ENCODE assay signal across 9 cellular contexts in genomic region chr5:6448622-6449464, GRCh38. TPM values are rescaled to one million over a fixed set of nuclear protein-coding genes. Genes with fewer than 3 reads are reported as not detected.
DNase-seq lines count a peak whose midpoint lies in the region; ATAC-seq and TF ChIP-seq lines count a peak whose summit lies in the region.
"Had no signal": no experiment of that assay in that cellular context is flagged by ENCODE, and none has a peak within 500 bp of the region (broad histone marks: within the 10 kb centered on the region; RNA-seq: fewer than 3 reads in every experiment).

Gene UBE2QL1, plus strand, starts transcription at chr5:6448859. Its CDS starts 35 bp downstream, at chr5:6448894.

- peaks cover 24% of the 10 kb centered on the region for H3K27me3 ChIP-seq in SK-N-SH (ENCODE audit: insufficient read depth)
- H3K27me3 ChIP-seq in naive thymus-derived CD4-positive, alpha-beta T cell (ENCODE audit: control insufficient read depth in 2 of 2, insufficient read depth in 2 of 2, low read length in 2 of 2): peaks cover 6 to 12% of the 10 kb centered on the region in 2 donors

- intact Hi-C loops in naive thymus-derived CD4-positive, alpha-beta T cell (cut with micrococcal nuclease): no loop called here

- H3K9ac ChIP-seq in SK-N-SH: no peak within 1 kb of the TSS

- H3K4me3 Mint-ChIP-seq in naive thymus-derived CD4-positive, alpha-beta T cell: peak within 1 kb of the TSS in 8 of 10 donors; percentile 79 to 90 (median 83)

- H4K20me1 ChIP-seq in SK-N-SH (ENCODE audit: insufficient read depth): no peaks in the 10 kb centered on the region

- H3F3A ChIP-seq in SK-N-SH (replicated peaks; ENCODE audit: insufficient read depth): no peaks in the 10 kb centered on the region

- under 1% methylated on average over 12 of the region's 103 CpGs for WGBS in SK-N-SH (ENCODE audit: low lambda C conversion rate)

- peaks cover 6 to 19% (median 13%) of the 10 kb centered on the region in 7 donors for H3K4me1 Mint-ChIP-seq in naive thymus-derived CD4-positive, alpha-beta T cell

- H3K27ac Mint-ChIP-seq in naive thymus-derived CD4-positive, alpha-beta T cell: peak within 1 kb of the TSS in 2 of 9 donors; percentile 15 to 37

- TF ChIP-seq POLR2A in erythroblast (IDR thresholded peaks at IDR 0.05; ENCODE audit: low read length): no peak

- H3K9me3 ChIP-seq in HEK293 (ENCODE audit: control insufficient read depth, insufficient read depth, low read depth, low read length): no peaks in the 10 kb centered on the region
- no peaks in the 10 kb centered on the region for H3K9me3 ChIP-seq in SK-N-SH
- no peaks in the 10 kb centered on the region for H3K9me3 ChIP-seq in naive thymus-derived CD4-positive, alpha-beta T cell (ENCODE audit: control insufficient read depth in 2 of 3, low read length in 3 of 3)

- DNase-seq in EH (ENCODE audit: low read depth) (peak; percentile 2), SK-N-SH (peak; percentile 74), erythroblast (lab: John Stamatoyannopoulos, UW) (peak; percentile 5 to 29), NCI-H1048 (lab: John Stamatoyannopoulos, UW) (no peak), nucleus accumbens (lab: John Stamatoyannopoulos, UW) (no peak)
- peak in 4 of 9 donors; percentile 4 to 18 (median 12) for DNase-seq in naive thymus-derived CD4-positive, alpha-beta T cell

- TF ChIP-seq CTCF in HEK293 (tag by site-specific recombination; IDR thresholded peaks at IDR 0.05) (peak; percentile 67), SK-N-SH (IDR thresholded peaks at IDR 0.05) (no peak)

- H3K9me3 Mint-ChIP-seq in naive thymus-derived CD4-positive, alpha-beta T cell: peaks cover 0 to 14% (median 2%) of the 10 kb centered on the region in 11 donors

- H2AFZ ChIP-seq in SK-N-SH (ENCODE audit: low read depth): no peak within 1 kb of the TSS

- H3K79me2 ChIP-seq in SK-N-SH (ENCODE audit: insufficient read depth): no peaks in the 10 kb centered on the region

- no peaks in the 10 kb centered on the region for H3K9me2 ChIP-seq in SK-N-SH

- peaks cover 43 to 58% (median 48%) of the 10 kb centered on the region in 5 donors for H3K27me3 Mint-ChIP-seq in naive thymus-derived CD4-positive, alpha-beta T cell

- CTCF ChIA-PET in HEK293 (lab: Yijun Ruan, JAX): interaction anchor here (0.5 to 1.0 kb wide), 2 partner anchors 83 to 952 kb away, joined by 3 to 4 read pairs; no protein-coding TSS in a partner anchor
- CTCF ChIA-PET in SK-N-SH (lab: Yijun Ruan, JAX): interaction anchor here (1.0 to 2.5 kb wide), 7 partner anchors 18 to 957 kb away, joined by 3 to 12 read pairs (median 5); no protein-coding TSS in a partner anchor
- CTCF ChIA-PET in naive thymus-derived CD4-positive, alpha-beta T cell (lab: Charles Lee): no interaction called here

- no peak for TF ChIP-seq EP300 in SK-N-SH (IDR thresholded peaks at IDR 0.05; ENCODE audit: borderline replicate concordance in 1 of 2, low read depth in 1 of 2, low read length in 1 of 2)

- no peaks in the 10 kb centered on the region for H3K4me1 ChIP-seq in HEK293 (ENCODE audit: control insufficient read depth, insufficient read depth, low read length)
- peaks cover 0 to 10% of the 10 kb centered on the region in 2 experiments; a peak in 1 of 4 replicates for H3K4me1 ChIP-seq in SK-N-SH (ENCODE audit: control insufficient read depth in 1 of 2, insufficient read depth in 2 of 2, low read depth in 1 of 2, low read length in 1 of 2)
- H3K4me1 ChIP-seq in naive thymus-derived CD4-positive, alpha-beta T cell (ENCODE audit: control insufficient read depth in 2 of 2, insufficient read depth in 2 of 2, low read length in 2 of 2): peaks cover 0 to 5% of the 10 kb centered on the region in 2 donors

- POLR2A ChIA-PET in HEK293 (lab: Yijun Ruan, JAX): interaction anchor here (0.8 to 1.2 kb wide), 6 partner anchors 8 to 71 kb away, joined by 3 to 8 read pairs (median 4); partner anchors contain the start of gene MED10
- POLR2A ChIA-PET in SK-N-SH (lab: Yijun Ruan, JAX): interaction anchor here (0.6 to 1.4 kb wide), 3 partner anchors 66 to 952 kb away, joined by 3 to 4 read pairs (median 4); no protein-coding TSS in a partner anchor
- POLR2A ChIA-PET in naive thymus-derived CD4-positive, alpha-beta T cell (lab: Charles Lee): no interaction called here

- H3K4me3 ChIP-seq in HEK293 (ENCODE audit: low read depth, low read length): peak within 1 kb of the TSS; percentile 68
- H3K4me3 ChIP-seq in SK-N-SH (ENCODE audit: low read depth in 2 of 2, low read length in 1 of 2): peak within 1 kb of the TSS in 1 of 2 experiments; percentile 51; a peak in 2 of 4 replicates
- no peak within 1 kb of the TSS for H3K4me3 ChIP-seq in naive thymus-derived CD4-positive, alpha-beta T cell (ENCODE audit: low read length)

- H3K36me3 ChIP-seq in HEK293 (ENCODE audit: control insufficient read depth in 2 of 2, insufficient read depth in 1 of 2, low read length in 2 of 2): no peaks in the 10 kb centered on the region
- no peaks in the 10 kb centered on the region for H3K36me3 ChIP-seq in SK-N-SH (replicated peaks in 1 of 2; ENCODE audit: control insufficient read depth in 1 of 2, insufficient read depth in 2 of 2, low read length in 1 of 2)
- H3K36me3 ChIP-seq in naive thymus-derived CD4-positive, alpha-beta T cell (ENCODE audit: control insufficient read depth in 2 of 3, insufficient read depth in 3 of 3, low read length in 3 of 3): no peaks in the 10 kb centered on the region

- no peak within 1 kb of the TSS for H3K4me2 ChIP-seq in SK-N-SH

- H3K27ac ChIP-seq in HEK293 (ENCODE audit: extremely low read depth, low read depth, low read length) (peak within 1 kb of the TSS; percentile 1; the same call in 1 of the 2 replicates), SK-N-SH (ENCODE audit: low read depth in 2 of 2, low read length in 1 of 2) (peak within 1 kb of the TSS in 1 of 2 experiments; percentile 79; a peak in 2 of 4 replicates)
- H3K27ac ChIP-seq in naive thymus-derived CD4-positive, alpha-beta T cell (ENCODE audit: low read depth, low read length): no peak within 1 kb of the TSS

- H3K36me3 Mint-ChIP-seq in naive thymus-derived CD4-positive, alpha-beta T cell: no peaks in the 10 kb centered on the region

- ATAC-seq in naive thymus-derived CD4-positive, alpha-beta T cell: no peak
- no peak for ATAC-seq in GM21515 (IDR thresholded peaks at IDR 0.05; ENCODE audit: unreplicated experiment)

- TF ChIP-seq RAD21 in SK-N-SH (IDR thresholded peaks at IDR 0.05; ENCODE audit: low read length): no peak

TF ChIP-seq in HEK293, 187 proteins besides CTCF, POLR2A, EP300 and RAD21 (continues in another document):
- TF ChIP-seq AEBP2 (tag by site-specific recombination; IDR thresholded peaks at IDR 0.05; ENCODE audit: borderline replicate concordance) (no peak), ZNF394 (tag by site-specific recombination; IDR thresholded peaks at IDR 0.05; ENCODE audit: borderline replicate concordance) (no peak), ZNF561 (tag by site-specific recombination; IDR thresholded peaks at IDR 0.05; ENCODE audit: borderline replicate concordance) (no peak), ZBTB20 (tag by site-specific recombination; IDR thresholded peaks at IDR 0.05) (peak; percentile 81), ZNF664 (tag by site-specific recombination; IDR thresholded peaks at IDR 0.05) (no peak), ZNF514 (tag by site-specific recombination; IDR thresholded peaks at IDR 0.05) (no peak), ZNF707 (tag by site-specific recombination; IDR thresholded peaks at IDR 0.05) (no peak)

TF ChIP-seq in SK-N-SH, 30 proteins besides CTCF, POLR2A, EP300 and RAD21:
- no peak for TF ChIP-seq RFX5 (IDR thresholded peaks at IDR 0.05; ENCODE audit: low read length)
- TF ChIP-seq MEF2A (IDR thresholded peaks at IDR 0.05; ENCODE audit: borderline replicate concordance, low read depth): no peak
- TF ChIP-seq ZBTB33 (IDR thresholded peaks at IDR 0.05; ENCODE audit: borderline replicate concordance, low read depth): no peak
- no peak for TF ChIP-seq RCOR1 (IDR thresholded peaks at IDR 0.05; ENCODE audit: low read length)
- TF ChIP-seq ELF1 (IDR thresholded peaks at IDR 0.05): no peak
- no peak for TF ChIP-seq USF1 (IDR thresholded peaks at IDR 0.05; ENCODE audit: borderline replicate concordance, low read depth)
- no peak for TF ChIP-seq USF2 (IDR thresholded peaks at IDR 0.05; ENCODE audit: borderline replicate concordance, low read depth, low read length)
- no peak for TF ChIP-seq POLR2AphosphoS5 (IDR thresholded peaks at IDR 0.05; ENCODE audit: low read depth, low read length)
- no peak for TF ChIP-seq SMC3 (IDR thresholded peaks at IDR 0.05; ENCODE audit: low read depth, low read length)

RNA-seq across cellular contexts. Expression of gene UBE2QL1, which starts in this region (rescaled TPM):
- polyA plus RNA-seq in SK-N-SH (2012; rRNA removed): 0.28 and 0.84 TPM in 2 replicates
- 0.94 and 1.8 TPM in 2 replicates for polyA plus RNA-seq in SK-N-SH (2012; cell fraction: cytosol; rRNA removed)
- polyA plus RNA-seq in SK-N-SH (2012; cell fraction: nucleus; rRNA removed): 0.36 and 0.55 TPM in 2 replicates
- total RNA-seq in naive thymus-derived CD4-positive, alpha-beta T cell: under 1 TPM in 2 of 5 experiments, not detected in 3; 0.21 to 0.44 TPM
- polyA plus RNA-seq in naive thymus-derived CD4-positive, alpha-beta T cell: not detected
- total RNA-seq: HT1080 had no signal

Comparison
In these comparisons a context has a peak if more than half of its experiments do, and no peak if none do; other contexts are left out.
1. DNase-seq: peak in EH (single experiment), SK-N-SH (single experiment) and erythroblast (2 of 2); none in NCI-H1048 (single experiment) and nucleus accumbens (0 of 56).